In the genomic region with DNA sequence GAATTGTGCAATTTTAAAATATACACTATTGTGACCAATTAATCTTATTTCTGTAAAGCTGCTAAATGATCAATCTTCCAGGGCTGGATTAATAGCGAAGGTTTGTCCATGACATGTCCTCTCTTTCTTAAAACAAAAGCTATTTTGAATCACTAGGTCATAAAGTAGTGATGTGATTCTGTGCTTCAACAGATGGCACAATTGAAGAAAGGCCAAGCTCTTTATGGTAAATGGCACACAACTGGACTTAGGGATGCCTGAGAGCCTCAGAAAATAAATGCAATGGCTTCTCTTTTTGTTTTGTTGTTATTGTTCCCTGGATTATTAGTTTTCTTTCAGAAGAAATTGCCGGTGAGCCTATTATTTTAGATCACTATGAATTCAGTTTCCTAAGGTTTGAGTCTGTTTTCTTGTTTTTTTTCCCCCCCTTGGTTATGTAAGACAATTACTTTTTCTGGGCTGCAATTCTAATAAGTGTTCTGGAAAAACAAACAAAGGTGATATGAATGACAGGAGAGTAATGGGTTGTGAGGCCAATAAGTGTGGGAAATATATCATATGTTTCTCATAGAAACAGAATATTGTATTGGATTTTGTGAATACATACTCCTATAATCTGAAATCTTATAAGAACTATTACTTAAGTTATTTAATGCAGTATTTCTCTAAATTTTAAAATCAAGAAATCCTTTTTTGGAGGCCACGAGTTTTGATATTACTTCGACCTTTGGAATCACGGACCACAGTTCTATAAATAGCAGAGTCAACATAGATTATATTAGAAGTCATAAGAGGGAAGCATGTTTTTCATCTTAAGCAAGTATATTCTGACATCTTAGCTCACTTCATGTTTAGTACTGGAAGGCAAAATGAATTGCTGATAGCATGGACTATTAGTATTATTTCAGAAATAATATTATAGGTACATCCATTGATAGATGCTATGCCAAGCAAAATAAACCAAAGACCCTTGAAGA, we compare ENCODE assay signal across 12 cellular contexts. TPM values are rescaled to one million over a fixed set of nuclear protein-coding genes. Genes with fewer than 3 reads are reported as not detected.
"Had no signal": no experiment of that assay in that cellular context is flagged by ENCODE, and none has a peak within 500 bp of the region (broad histone marks: within the 10 kb centered on the region; RNA-seq: fewer than 3 reads in every experiment).

No MANE protein-coding gene starts in this region.

- H3K4me1 ChIP-seq: HAP-1 had no signal

- H3K4me3 ChIP-seq: GM23248, HAP-1, K562 had no signal

- H3K36me3 ChIP-seq: HAP-1 had no signal

- H3K9me3 ChIP-seq: HAP-1 had no signal

- ATAC-seq: HCT116, K562 had no signal

- H3K27ac ChIP-seq: GM23248 had no signal

- DNase-seq: GM23248, GOT3, H7, HFFc6, IMR-90, KG1 had no signal

- FAIRE-seq: HTR-8/SVneo, K562 had no signal

RNA-seq across cellular contexts. Expression of a gene that starts 16.8 kb away (rescaled TPM):
- total RNA-seq: GM23248, H4, HT-29, K562 had no signal
